Comparison of ENCODE assay signal across 8 cellular contexts in the genomic region with DNA sequence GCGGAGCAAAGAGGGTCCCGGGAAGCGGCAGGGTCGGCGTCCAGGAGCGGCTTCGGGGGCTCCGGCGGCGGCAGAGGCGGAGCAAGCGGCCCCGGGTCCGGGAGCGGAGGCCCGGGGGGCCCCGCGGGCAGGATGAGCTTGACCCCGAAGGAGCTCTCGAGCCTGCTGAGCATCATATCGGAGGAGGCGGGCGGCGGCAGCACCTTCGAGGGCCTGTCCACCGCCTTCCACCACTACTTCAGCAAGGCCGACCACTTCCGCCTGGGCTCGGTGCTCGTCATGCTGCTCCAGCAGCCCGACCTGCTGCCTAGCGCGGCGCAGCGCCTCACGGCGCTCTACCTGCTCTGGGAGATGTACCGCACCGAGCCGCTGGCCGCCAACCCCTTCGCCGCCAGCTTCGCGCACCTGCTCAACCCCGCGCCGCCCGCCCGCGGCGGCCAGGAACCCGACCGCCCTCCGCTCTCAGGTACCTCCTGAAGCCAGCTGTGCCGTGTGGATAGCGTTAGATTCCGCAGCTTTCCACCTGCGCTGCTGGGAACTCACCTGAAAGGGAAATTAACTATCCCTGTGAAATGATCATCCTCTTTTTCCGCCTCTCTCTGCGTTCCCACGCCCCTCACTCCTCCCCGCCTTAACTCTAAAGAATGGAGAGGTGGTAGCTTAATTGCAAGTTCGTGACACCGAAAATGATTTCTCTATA. TPM values are rescaled to one million over a fixed set of nuclear protein-coding genes. Genes with fewer than 3 reads are reported as not detected.
A peak's percentile ranks its signal among the peaks of the same experiment; 100 is the strongest.
DNase-seq lines count a peak whose midpoint lies in the region; ATAC-seq, FAIRE-seq and TF ChIP-seq lines count a peak whose summit lies in the region.

No MANE protein-coding gene starts in this region.

- peaks cover 34% of the 10 kb centered on the region for H3K36me3 Mint-ChIP-seq in activated T-helper 2 cell treated with anti-CD3 and anti-CD28 coated beads, Interferon-gamma antibody, Interleukin-2, Interleukin-4, amounts not matched to agents 10 μg/mL and 5 μg/mL and 100 μg/mL, durations not matched to agents 14 hours and 24 hours and 36 hours (ENCODE audit: low read depth)

- WGBS in ovary, 3 donors, result 0 to 1% (median 0%) methylated on average over 53 to 65 of the region's 65 CpGs
- WGBS in thymus, result under 1% methylated on average over 65 of the region's 65 CpGs

- intact Hi-C loops in OCI-LY7 (cut with micrococcal nuclease; ENCODE audit: unreplicated experiment) (loop anchor here (2.0 to 10.0 kb wide), 2 partner anchors 100 to 462 kb away; no protein-coding TSS in a partner anchor), ovary (cut with DNase I) (loop anchor here in 1 of 4 donors (2.0 kb wide), 1 partner anchor 54 kb away; no protein-coding TSS in a partner anchor)
- intact Hi-C loops in activated T-helper 2 cell treated with anti-CD3 and anti-CD28 coated beads, Interferon-gamma antibody, Interleukin-2, Interleukin-4, amounts not matched to agents 10 μg/mL and 5 μg/mL and 100 μg/mL, durations not matched to agents 14 hours and 24 hours and 36 hours (cut with micrococcal nuclease), result loop anchor here (2.0 to 10.0 kb wide), 3 partner anchors 132 to 690 kb away; a partner anchor contains a TSS

- no peaks in the 10 kb centered on the region for H3K27me3 ChIP-seq in BLaER1 treated with 17β-estradiol and CSF1 and Interleukin-3, amounts not matched to agents 10 nM and 100 nM
- H3K27me3 ChIP-seq in ovary (no peaks in the 10 kb centered on the region), thymus (ENCODE audit: control insufficient read depth, insufficient read depth) (no peaks in the 10 kb centered on the region)

- no peak for TF ChIP-seq EP300 in ovary (IDR thresholded peaks at IDR 0.05)

- no TSS peak for BruUV-seq in OCI-LY7 (replicated peaks; lab: Mats Ljungman, UMichigan)

- no peaks in the 10 kb centered on the region for H3K9me3 ChIP-seq in BLaER1 treated with 17β-estradiol and CSF1 and Interleukin-3, amounts not matched to agents 10 nM and 100 nM (replicated peaks in 1 of 11)
- H3K9me3 ChIP-seq in OCI-LY7 (ENCODE audit: low read length) (no peaks in the 10 kb centered on the region), ovary (no peaks in the 10 kb centered on the region), thymus (ENCODE audit: control insufficient read depth) (no peaks in the 10 kb centered on the region)

- 0 out of 2 replicates have a peak, but pooled peaks have one; percentile 15 for TF ChIP-seq CTCF in OCI-LY7 (conservative IDR thresholded peaks at IDR 0.05; ENCODE audit: low read length)
- TF ChIP-seq CTCF in ovary (IDR thresholded peaks at IDR 0.05), result no peak

- H3K4me3 Mint-ChIP-seq in activated T-helper 2 cell treated with anti-CD3 and anti-CD28 coated beads, Interferon-gamma antibody, Interleukin-2, Interleukin-4, amounts not matched to agents 10 μg/mL and 5 μg/mL and 100 μg/mL, durations not matched to agents 14 hours and 24 hours and 36 hours (ENCODE audit: low read depth), result peak overlapping the region; percentile 96

- H3K4me3 ChIP-seq in BLaER1 treated with 17β-estradiol and CSF1 and Interleukin-3, amounts not matched to agents 10 nM and 100 nM, result peak overlapping the region; percentile 90 to 100 (median 97)
- H3K4me3 ChIP-seq in OCI-LY7 (ENCODE audit: low read depth, low read length, poor library complexity, severe bottlenecking), result peak overlapping the region; percentile 96
- peak overlapping the region; percentile 80 for H3K4me3 ChIP-seq in ovary
- peak overlapping the region; percentile 99 for H3K4me3 ChIP-seq in thymus (ENCODE audit: low read length)

- H3K4me1 ChIP-seq in BLaER1 treated with 17β-estradiol and CSF1 and Interleukin-3, amounts not matched to agents 10 nM and 100 nM, result peaks cover 28 to 61% (median 41%) of the 10 kb centered on the region in 10 experiments
- H3K4me1 ChIP-seq in OCI-LY7 (ENCODE audit: insufficient read depth, low read length, poor library complexity, severe bottlenecking) (peaks cover 39% of the 10 kb centered on the region), ovary (ENCODE audit: insufficient read depth) (peaks cover 11% of the 10 kb centered on the region), thymus (ENCODE audit: control insufficient read depth, insufficient read depth, low read length) (peaks cover 14% of the 10 kb centered on the region)

- H3K79me2 ChIP-seq in OCI-LY7 (ENCODE audit: insufficient read depth, low read depth, low read length), result peaks cover 41% of the 10 kb centered on the region

- DNase-seq in GM19238 (ENCODE audit: insufficient read length, low spot score) (peak; percentile 47), OCI-LY7 (ENCODE audit: low spot score) (peak; percentile 82), frontal cortex (ENCODE audit: low spot score in 2 of 2) (peak; percentile 46 to 59), ovary (peak in 4 of 5 donors; percentile 47 to 73 (median 58))
- peak; percentile 74 for DNase-seq in activated T-helper 2 cell treated with anti-CD3 and anti-CD28 coated beads, Interferon-gamma antibody, Interleukin-2, Interleukin-4, amounts not matched to agents 10 μg/mL and 5 μg/mL and 100 μg/mL, durations not matched to agents 14 hours and 24 hours and 36 hours (ENCODE audit: low spot score)

- H3K9me2 ChIP-seq in OCI-LY7 (ENCODE audit: insufficient read depth, low read length), result no peaks in the 10 kb centered on the region

- ATAC-seq in HG03378 (IDR thresholded peaks at IDR 0.05; ENCODE audit: unreplicated experiment), result peak; percentile 43

- H2AFZ ChIP-seq in OCI-LY7 (ENCODE audit: low read length), result peak overlapping the region; percentile 20; the same call in 1 of the 2 replicates

- H3K9me3 Mint-ChIP-seq in activated T-helper 2 cell treated with anti-CD3 and anti-CD28 coated beads, Interferon-gamma antibody, Interleukin-2, Interleukin-4, amounts not matched to agents 10 μg/mL and 5 μg/mL and 100 μg/mL, durations not matched to agents 14 hours and 24 hours and 36 hours, result no peaks in the 10 kb centered on the region

- H3K27ac Mint-ChIP-seq in activated T-helper 2 cell treated with anti-CD3 and anti-CD28 coated beads, Interferon-gamma antibody, Interleukin-2, Interleukin-4, amounts not matched to agents 10 μg/mL and 5 μg/mL and 100 μg/mL, durations not matched to agents 14 hours and 24 hours and 36 hours, result peak overlapping the region; percentile 95

- POLR2A ChIA-PET in OCI-LY7 (lab: Charles Lee), result interaction anchor here (0.5 to 1.6 kb wide), 7 partner anchors 10 to 267 kb away, joined by 3 to 7 read pairs (median 4); no protein-coding TSS in a partner anchor

- H3K4me2 ChIP-seq in BLaER1 treated with 17β-estradiol and CSF1 and Interleukin-3, amounts not matched to agents 10 nM and 100 nM, result peak overlapping the region; percentile 76 to 99 (median 95)
- H3K4me2 ChIP-seq in OCI-LY7 (ENCODE audit: low read length), result peak overlapping the region; percentile 84

- peaks cover 34% of the 10 kb centered on the region for H3K4me1 Mint-ChIP-seq in activated T-helper 2 cell treated with anti-CD3 and anti-CD28 coated beads, Interferon-gamma antibody, Interleukin-2, Interleukin-4, amounts not matched to agents 10 μg/mL and 5 μg/mL and 100 μg/mL, durations not matched to agents 14 hours and 24 hours and 36 hours (ENCODE audit: low read depth)

- FAIRE-seq in frontal cortex (lab: Jason Lieb, UNC), result no peak

- peaks cover 27 to 50% (median 42%) of the 10 kb centered on the region in 11 experiments; a peak in 20 of 22 replicates for H4K20me1 ChIP-seq in BLaER1 treated with 17β-estradiol and CSF1 and Interleukin-3, amounts not matched to agents 10 nM and 100 nM
- peaks cover 16% of the 10 kb centered on the region for H4K20me1 ChIP-seq in OCI-LY7 (ENCODE audit: insufficient read depth, low read length)

- peak overlapping the region; percentile 96 to 99 (median 98) for H3K27ac ChIP-seq in BLaER1 treated with 17β-estradiol and CSF1 and Interleukin-3, amounts not matched to agents 10 nM and 100 nM
- peak overlapping the region; percentile 77 for H3K27ac ChIP-seq in OCI-LY7 (ENCODE audit: low read depth, low read length, poor library complexity, severe bottlenecking)
- peak overlapping the region; percentile 56 to 79 for H3K27ac ChIP-seq in ovary
- peak overlapping the region; percentile 99 for H3K27ac ChIP-seq in thymus (ENCODE audit: low read depth)

- TF ChIP-seq POLR2A in ovary (IDR thresholded peaks at IDR 0.05), result no peak

- H3K9ac ChIP-seq in BLaER1 treated with 17β-estradiol and CSF1 and Interleukin-3, amounts not matched to agents 10 nM and 100 nM, result peak overlapping the region; percentile 97 to 100 (median 99)

- H3K36me3 ChIP-seq in BLaER1 treated with 17β-estradiol and CSF1 and Interleukin-3, amounts not matched to agents 10 nM and 100 nM, result peaks cover 6 to 41% (median 25%) of the 10 kb centered on the region in 11 experiments; a peak in 21 of 22 replicates
- H3K36me3 ChIP-seq in OCI-LY7 (ENCODE audit: insufficient read depth, low read length) (peaks cover 29% of the 10 kb centered on the region), ovary (no peaks in the 10 kb centered on the region), thymus (ENCODE audit: control insufficient read depth, insufficient read depth) (peaks cover 15% of the 10 kb centered on the region)

- no peaks in the 10 kb centered on the region for H3K27me3 Mint-ChIP-seq in activated T-helper 2 cell treated with anti-CD3 and anti-CD28 coated beads, Interferon-gamma antibody, Interleukin-2, Interleukin-4, amounts not matched to agents 10 μg/mL and 5 μg/mL and 100 μg/mL, durations not matched to agents 14 hours and 24 hours and 36 hours (ENCODE audit: low read depth)

- CTCF ChIA-PET in OCI-LY7 (lab: Charles Lee; ENCODE audit: unreplicated experiment), result no interaction called here

RNA-seq across cellular contexts. Expression of a gene that starts 0.5 kb away (rescaled TPM):
- total RNA-seq in OCI-LY7 (2014; rRNA removed; shearing (Covaris generic)), result 45.7 and 55.5 TPM in 2 replicates
- total RNA-seq in OCI-LY7 (2022) (71.9 and 75.6 TPM in 2 replicates), frontal cortex (14.3 TPM), ovary (10 to 100 TPM; 17.6 to 26.9 (median 21.0) TPM)
- total RNA-seq in activated T-helper 2 cell treated with anti-CD3 and anti-CD28 coated beads, Interferon-gamma antibody, Interleukin-2, Interleukin-4, amounts not matched to agents 10 μg/mL and 5 μg/mL and 100 μg/mL, durations not matched to agents 14 hours and 24 hours and 36 hours, result 64.0 and 77.6 TPM in 2 replicates
- polyA plus RNA-seq in ovary (10 to 100 TPM; 11.5 to 55.1 TPM), thymus (34.0 TPM)

RNA-seq across cellular contexts. Expression of a gene that starts 55.3 kb away (rescaled TPM):
- total RNA-seq in OCI-LY7 (2014; rRNA removed; shearing (Covaris generic)), result 9.0 and 10.3 TPM in 2 replicates
- total RNA-seq in OCI-LY7 (2022) (16.5 and 17.9 TPM in 2 replicates), frontal cortex (45.2 TPM), ovary (10 to 100 TPM; 28.1 to 62.5 (median 45.3) TPM)
- total RNA-seq in activated T-helper 2 cell treated with anti-CD3 and anti-CD28 coated beads, Interferon-gamma antibody, Interleukin-2, Interleukin-4, amounts not matched to agents 10 μg/mL and 5 μg/mL and 100 μg/mL, durations not matched to agents 14 hours and 24 hours and 36 hours, result 50.4 and 54.9 TPM in 2 replicates
- polyA plus RNA-seq in ovary (10 to 100 TPM; 20.3 to 45.7 TPM), thymus (105 TPM)

Comparison
In these comparisons a context has a peak if more than half of its experiments do, and no peak if none do; other contexts are left out.
1. Peak in every context shown above with its lines: DNase-seq, ATAC-seq, H3K4me3 ChIP-seq and H3K27ac ChIP-seq.